Comparison of ENCODE assay signal across 24 cellular contexts in genomic region chr13:98289339-98289935, GRCh38.
"Had no signal": no experiment of that assay in that cellular context is flagged by ENCODE, and none has a peak within 500 bp of the region (broad histone marks: within the 10 kb centered on the region; RNA-seq: fewer than 3 reads in every experiment).

No MANE protein-coding gene starts in this region.

- H3K4me3 ChIP-seq: ascending aorta, body of pancreas, SK-N-MC had no signal

- H3K27me3 Mint-ChIP-seq: activated CD8-positive, alpha-beta T cell treated with anti-CD3 and anti-CD28 coated beads for 36 hours had no signal

- H3K36me3 Mint-ChIP-seq: activated naive CD4-positive, alpha-beta T cell treated with anti-CD3 and anti-CD28 coated beads, Interleukin-2, amount 50 U/mL, for 72 hours; IgD-negative memory B cell had no signal

- H3K27ac Mint-ChIP-seq: activated CD4-positive, alpha-beta T cell treated with anti-CD3 and anti-CD28 coated beads for 36 hours; activated CD8-positive, alpha-beta T cell treated with anti-CD3 and anti-CD28 coated beads for 36 hours; activated naive CD4-positive, alpha-beta T cell treated with anti-CD3 and anti-CD28 coated beads, Interleukin-2, amount 50 U/mL, for 72 hours; activated naive CD8-positive, alpha-beta T cell treated with anti-CD3 and anti-CD28 coated beads, Interleukin-2, amount 50 U/mL, for 24 hours; activated T-helper 1 cell treated with anti-CD3 and anti-CD28 coated beads, Interleukin-12 subunit alpha, Interleukin-12 subunit beta, Interleukin-2, Interleukin-4 antibody, amounts not matched to agents 30 ng/mL and 10 ng/mL and 1 ng/mL, durations not matched to agents 14 hours and 24 hours and 36 hours; IgD-negative memory B cell had no signal

- H3K27ac ChIP-seq: ascending aorta, body of pancreas, SK-N-MC, VCaP had no signal

- H3K9me3 Mint-ChIP-seq: activated CD8-positive, alpha-beta T cell treated with anti-CD3 and anti-CD28 coated beads for 36 hours; activated naive CD4-positive, alpha-beta T cell treated with anti-CD3 and anti-CD28 coated beads, Interleukin-2, amount 50 U/mL, for 72 hours; activated naive CD8-positive, alpha-beta T cell treated with anti-CD3 and anti-CD28 coated beads, Interleukin-2, amount 50 U/mL, for 24 hours; activated T-helper 1 cell treated with anti-CD3 and anti-CD28 coated beads, Interleukin-12 subunit alpha, Interleukin-12 subunit beta, Interleukin-2, Interleukin-4 antibody, amounts not matched to agents 30 ng/mL and 10 ng/mL and 1 ng/mL, durations not matched to agents 14 hours and 24 hours and 36 hours; central memory CD8-positive, alpha-beta T cell had no signal

- H3K27me3 ChIP-seq: ascending aorta, body of pancreas had no signal

- H3K9me3 ChIP-seq: ascending aorta, body of pancreas had no signal

- H3K4me3 Mint-ChIP-seq: activated CD4-positive, alpha-beta T cell treated with anti-CD3 and anti-CD28 coated beads for 36 hours; activated CD8-positive, alpha-beta T cell treated with anti-CD3 and anti-CD28 coated beads for 36 hours; activated naive CD8-positive, alpha-beta T cell treated with anti-CD3 and anti-CD28 coated beads, Interleukin-2, amount 50 U/mL, for 24 hours; activated T-helper 1 cell treated with anti-CD3 and anti-CD28 coated beads, Interleukin-12 subunit alpha, Interleukin-12 subunit beta, Interleukin-2, Interleukin-4 antibody, amounts not matched to agents 30 ng/mL and 10 ng/mL and 1 ng/mL, durations not matched to agents 14 hours and 24 hours and 36 hours; central memory CD8-positive, alpha-beta T cell; IgD-negative memory B cell had no signal

- DNase-seq: activated CD4-positive, alpha-beta T cell treated with anti-CD3 and anti-CD28 coated beads for 36 hours; activated CD4-positive, alpha-beta T cell treated with anti-CD3 and anti-CD28 coated beads, Interleukin-2, amount 50 U/mL, for 1 hour; activated CD8-positive, alpha-beta memory T cell treated with anti-CD3 and anti-CD28 coated beads, Interleukin-2, amount 50 U/mL, for 4 hours; activated CD8-positive, alpha-beta T cell treated with anti-CD3 and anti-CD28 coated beads for 36 hours; activated effector memory CD4-positive, alpha-beta T cell treated with Interleukin-2 at 50 U/mL for 16 hours; activated naive CD4-positive, alpha-beta T cell; activated naive CD8-positive, alpha-beta T cell treated with anti-CD3 and anti-CD28 coated beads, Interleukin-2, amount 50 U/mL, for 24 hours; amniotic stem cell; body of pancreas; KG1; NCI-H1048; NCI-H146; NCI-H187 treated with DMSO at 0.1 percent for 48 hours; NCI-H2081 treated with DMSO at 0.1 percent for 48 hours; NCI-H226; SIG-M5; T-helper 1 cell had no signal

- H3K4me1 Mint-ChIP-seq: activated CD4-positive, alpha-beta T cell treated with anti-CD3 and anti-CD28 coated beads for 36 hours; activated naive CD8-positive, alpha-beta T cell treated with anti-CD3 and anti-CD28 coated beads, Interleukin-2, amount 50 U/mL, for 24 hours; central memory CD8-positive, alpha-beta T cell; IgD-negative memory B cell had no signal

- H3K4me1 ChIP-seq: ascending aorta had no signal

- H3K36me3 ChIP-seq: ascending aorta had no signal
